1 cellular context compared by ENCODE assay signal in genomic region chr17:81803728-81804558, GRCh38.
TF ChIP-seq lines count a peak whose summit lies in the region.

Gene GCGR, plus strand, starts transcription at chr17:81804150. Its CDS starts 4,869 bp downstream, at chr17:81809019.

TF ChIP-seq in GM23338, 12 proteins besides CTCF, POLR2A, EP300 and RAD21 (continued from another document):
- no peak for TF ChIP-seq ZNF462 (CRISPR knock-in tag; IDR thresholded peaks at IDR 0.05)
- no peak for TF ChIP-seq EZH2 (IDR thresholded peaks at IDR 0.05; ENCODE audit: low read depth, unreplicated experiment)
- no peak for TF ChIP-seq NANOG (IDR thresholded peaks at IDR 0.05; ENCODE audit: borderline replicate concordance)
